ENCODE assay signal across 1 cellular context in genomic region chr6:5143625-5144311, GRCh38.
A peak's percentile ranks its signal among the peaks of the same experiment; 100 is the strongest.
TF ChIP-seq lines count a peak whose summit lies in the region.

No MANE protein-coding gene starts in this region.

TF ChIP-seq in HepG2, 621 proteins besides CTCF, POLR2A, EP300 and RAD21 (continued from another document and continues in another):
- no peak for TF ChIP-seq TAF15 (IDR thresholded peaks at IDR 0.05; ENCODE audit: low read depth, low read length, poor library complexity, severe bottlenecking)
- TF ChIP-seq REPIN1 (CRISPR knock-in tag; IDR thresholded peaks at IDR 0.05; ENCODE audit: borderline replicate concordance, low read depth), result no peak
- 0 out of 2 replicates have a peak, but pooled peaks have one; percentile 39 for TF ChIP-seq KMT2A (CRISPR knock-in tag; IDR thresholded peaks at IDR 0.05)
- peak; percentile 96 for TF ChIP-seq SMC3 (IDR thresholded peaks at IDR 0.05; ENCODE audit: low read length)
- TF ChIP-seq ZNF580 (CRISPR knock-in tag; IDR thresholded peaks at IDR 0.05; ENCODE audit: borderline replicate concordance, low read depth), result 0 out of 2 replicates have a peak, but pooled peaks have one; percentile 43
- TF ChIP-seq KLF6 (CRISPR knock-in tag; IDR thresholded peaks at IDR 0.05), result no peak
- no peak for TF ChIP-seq ZBTB2 (CRISPR knock-in tag; IDR thresholded peaks at IDR 0.05; ENCODE audit: low read depth)
- TF ChIP-seq BHLHE40 (IDR thresholded peaks at IDR 0.05; ENCODE audit: low read length), result no peak
- peak; percentile 41; the same call in 1 of the 2 replicates for TF ChIP-seq ZNF567 (CRISPR knock-in tag; IDR thresholded peaks at IDR 0.05; ENCODE audit: borderline replicate concordance)
- no peak for TF ChIP-seq SP4 (CRISPR knock-in tag; IDR thresholded peaks at IDR 0.05)
- TF ChIP-seq FOXP1 (IDR thresholded peaks at IDR 0.05), result no peak
- TF ChIP-seq FOXP1 (CRISPR knock-in tag; IDR thresholded peaks at IDR 0.05), result no peak
- TF ChIP-seq THAP11 (CRISPR knock-in tag; IDR thresholded peaks at IDR 0.05), result 0 out of 2 replicates have a peak, but pooled peaks have one; percentile 14
- TF ChIP-seq PRDM10 (CRISPR knock-in tag; IDR thresholded peaks at IDR 0.05; ENCODE audit: low read depth), result no peak
- TF ChIP-seq IRF2 (CRISPR knock-in tag; IDR thresholded peaks at IDR 0.05), result peak; percentile 58; the same call in 1 of the 2 replicates
- no peak for TF ChIP-seq SAP130 (CRISPR knock-in tag; IDR thresholded peaks at IDR 0.05; ENCODE audit: low read depth)
- TF ChIP-seq ZNF101 (CRISPR knock-in tag; IDR thresholded peaks at IDR 0.05; ENCODE audit: borderline replicate concordance, low read depth), result no peak
- 0 out of 2 replicates have a peak, but pooled peaks have one; percentile 58 for TF ChIP-seq ZNF331 (CRISPR knock-in tag; IDR thresholded peaks at IDR 0.05)
- TF ChIP-seq ZNF414 (CRISPR knock-in tag; IDR thresholded peaks at IDR 0.05), result 0 out of 2 replicates have a peak, but pooled peaks have one; percentile 44
- no peak for TF ChIP-seq SIN3B (IDR thresholded peaks at IDR 0.05; ENCODE audit: low read length)
- TF ChIP-seq ARID5B (CRISPR knock-in tag; IDR thresholded peaks at IDR 0.05), result peak; percentile 57
- TF ChIP-seq E2F2 (CRISPR knock-in tag; IDR thresholded peaks at IDR 0.05; ENCODE audit: borderline replicate concordance), result no peak
- no peak for TF ChIP-seq JUNB (CRISPR knock-in tag; IDR thresholded peaks at IDR 0.05; ENCODE audit: borderline replicate concordance)
- TF ChIP-seq GATA4 (IDR thresholded peaks at IDR 0.05; ENCODE audit: borderline replicate concordance, low read depth), result no peak
- no peak for TF ChIP-seq SETDB1 (CRISPR knock-in tag; IDR thresholded peaks at IDR 0.05; ENCODE audit: borderline replicate concordance)
- TF ChIP-seq PBX2 (CRISPR knock-in tag; IDR thresholded peaks at IDR 0.05), result no peak
- no peak for TF ChIP-seq FOSL1 (CRISPR knock-in tag; IDR thresholded peaks at IDR 0.05; ENCODE audit: borderline replicate concordance)
- no peak for TF ChIP-seq HOXD1 (CRISPR knock-in tag; IDR thresholded peaks at IDR 0.05)
- no peak for TF ChIP-seq GRHL1 (CRISPR knock-in tag; conservative IDR thresholded peaks at IDR 0.05)
- TF ChIP-seq ZBTB1 (CRISPR knock-in tag; IDR thresholded peaks at IDR 0.05; ENCODE audit: borderline replicate concordance), result no peak
- no peak for TF ChIP-seq MTERF4 (CRISPR knock-in tag; IDR thresholded peaks at IDR 0.05)
- no peak for TF ChIP-seq RELA (CRISPR knock-in tag; IDR thresholded peaks at IDR 0.05)
- TF ChIP-seq CENPX (CRISPR knock-in tag; IDR thresholded peaks at IDR 0.05), result no peak
- peak; percentile 50; the same call in 1 of the 2 replicates for TF ChIP-seq RXRB (CRISPR knock-in tag; IDR thresholded peaks at IDR 0.05; ENCODE audit: borderline replicate concordance)
- TF ChIP-seq NFAT5 (CRISPR knock-in tag; IDR thresholded peaks at IDR 0.05), result no peak
- no peak for TF ChIP-seq KAT2B (IDR thresholded peaks at IDR 0.05; ENCODE audit: borderline replicate concordance, low read depth, low read length)
- no peak for TF ChIP-seq CHD2 (IDR thresholded peaks at IDR 0.05; ENCODE audit: low read depth, low read length)
